In genomic region chr13:51770681-51771417, GRCh38 we compare ENCODE assay signal across 13 cellular contexts. TPM values are rescaled to one million over a fixed set of nuclear protein-coding genes. Genes with fewer than 3 reads are reported as not detected.
DNase-seq lines count a peak whose midpoint lies in the region; ATAC-seq, FAIRE-seq and TF ChIP-seq lines count a peak whose summit lies in the region.
"Had no signal": no experiment of that assay in that cellular context is flagged by ENCODE, and none has a peak within 500 bp of the region (broad histone marks: within the 10 kb centered on the region; RNA-seq: fewer than 3 reads in every experiment).

No MANE protein-coding gene starts in this region.

- POLR2A ChIA-PET in activated B cell treated with CpG ODN at 0.5 μM for 24 hours (lab: Charles Lee): interaction anchor here (1.4 kb wide), 1 partner anchor 318 kb away, joined by 7 read pairs; the partner anchor contains the start of gene INTS6

- WGBS in heart left ventricle, 4 donors: 91 to 96% (median 94%) methylated on average over 10 to 11 of the region's 11 CpGs
- 89 to 94% (median 93%) methylated on average over 11 of the region's 11 CpGs for WGBS in psoas muscle, 3 donors

- H3K4me3 ChIP-seq in heart left ventricle (no peak overlapping the region), tibial artery (no peak overlapping the region), psoas muscle (no peak overlapping the region)
- H3K4me3 ChIP-seq: SJCRH30 had no signal

- TF ChIP-seq CTCF in heart left ventricle (IDR thresholded peaks at IDR 0.05): no peak
- TF ChIP-seq CTCF in activated B cell treated with CpG ODN at 0.5 μM for 24 hours (IDR thresholded peaks at IDR 0.05): no peak
- TF ChIP-seq CTCF in tibial artery (IDR thresholded peaks at IDR 0.05): no peak
- no peak for TF ChIP-seq CTCF in psoas muscle (IDR thresholded peaks at IDR 0.05)

- H3K4me1 ChIP-seq in heart left ventricle (peaks cover 0 to 37% (median 23%) of the 10 kb centered on the region in 12 donors), tibial artery (peaks cover 0 to 33% (median 28%) of the 10 kb centered on the region in 4 donors), psoas muscle (no peaks in the 10 kb centered on the region)

- ATAC-seq in heart left ventricle: no peak
- ATAC-seq in left ventricle myocardium superior: no peak
- ATAC-seq in activated B cell treated with CpG ODN at 0.5 μM for 24 hours (ENCODE audit: low read depth): peak; percentile 57
- peak; percentile 96 for ATAC-seq in memory B cell (ENCODE audit: low read depth)
- no peak for ATAC-seq in psoas muscle
- ATAC-seq in activated CD4-positive, CD25-positive, alpha-beta regulatory T cell treated with anti-CD3 and anti-CD28 coated beads, Interleukin-2, amount 50 U/mL, for 24 hours: no peak

- no peak for FAIRE-seq in HTR-8/SVneo (lab: Jason Lieb, UNC)
- FAIRE-seq: bronchial epithelial cell had no signal

- H3K4me1 Mint-ChIP-seq in activated B cell treated with CpG ODN at 0.5 μM for 24 hours (peaks cover 9% of the 10 kb centered on the region), memory B cell (peaks cover 11% of the 10 kb centered on the region)

- DNase-seq in heart left ventricle (no peak), left ventricle myocardium superior (no peak), activated B cell treated with CpG ODN at 0.5 μM for 24 hours (no peak), memory B cell (ENCODE audit: low spot score in 2 of 2) (peak in 1 of 2 donors; percentile 19), tibial artery (no peak), psoas muscle (no peak), HTR-8/SVneo (ENCODE audit: insufficient read length, low spot score) (no peak)
- DNase-seq: DMS79 treated with DMSO at 0.1 percent for 48 hours, NCI-H510A treated with DMSO at 0.1 percent for 48 hours, SJCRH30, WERI-Rb-1 had no signal

- CTCF ChIA-PET in activated B cell treated with CpG ODN at 0.5 μM for 24 hours (lab: Charles Lee): interaction anchor here (2.7 kb wide), 1 partner anchor 27 kb away, joined by 8 read pairs; no protein-coding TSS in a partner anchor

- intact Hi-C loops in heart left ventricle (cut with DNase I) (no loop called here), left ventricle myocardium superior (cut with micrococcal nuclease) (no loop called here), activated B cell treated with CpG ODN at 0.5 μM for 24 hours (cut with micrococcal nuclease) (no loop called here), tibial artery (cut with DNase I; ENCODE audit: low total_unique reads) (no loop called here), psoas muscle (cut with DNase I) (no loop called here)

- H3K9me3 Mint-ChIP-seq in activated B cell treated with CpG ODN at 0.5 μM for 24 hours (no peaks in the 10 kb centered on the region), memory B cell (no peaks in the 10 kb centered on the region)

- TF ChIP-seq POLR2A in heart left ventricle (IDR thresholded peaks at IDR 0.05): no peak

- H3K36me3 ChIP-seq in heart left ventricle (peaks cover 0 to 20% (median 15%) of the 10 kb centered on the region in 9 donors), tibial artery (peaks cover 0 to 25% (median 11%) of the 10 kb centered on the region in 3 donors), psoas muscle (ENCODE audit: insufficient read depth in 1 of 2, low read depth in 1 of 2) (peaks cover 0 to 18% of the 10 kb centered on the region in 2 donors)
- H3K36me3 ChIP-seq: SJCRH30, WERI-Rb-1 had no signal

- H3K27ac ChIP-seq in heart left ventricle (peak overlapping the region in 10 of 12 donors; percentile 29 to 95 (median 64)), tibial artery (peak overlapping the region; percentile 87 to 89), psoas muscle (no peak overlapping the region)
- H3K27ac ChIP-seq: SJCRH30, WERI-Rb-1 had no signal

- H3K4me3 Mint-ChIP-seq in activated B cell treated with CpG ODN at 0.5 μM for 24 hours (no peak overlapping the region), memory B cell (peak overlapping the region; percentile 11)

- H3K27ac Mint-ChIP-seq in activated B cell treated with CpG ODN at 0.5 μM for 24 hours (no peak overlapping the region), memory B cell (no peak overlapping the region)

- H3K9me3 ChIP-seq in heart left ventricle (no peaks in the 10 kb centered on the region), tibial artery (no peaks in the 10 kb centered on the region), psoas muscle (no peaks in the 10 kb centered on the region)
- H3K9me3 ChIP-seq: SJCRH30 had no signal

- H3K27me3 Mint-ChIP-seq in activated B cell treated with CpG ODN at 0.5 μM for 24 hours: no peaks in the 10 kb centered on the region
- H3K27me3 Mint-ChIP-seq in memory B cell: no peaks in the 10 kb centered on the region

- H3K36me3 Mint-ChIP-seq in activated B cell treated with CpG ODN at 0.5 μM for 24 hours (ENCODE audit: low read depth) (peaks cover 30% of the 10 kb centered on the region), memory B cell (peaks cover 10% of the 10 kb centered on the region)

- no peaks in the 10 kb centered on the region for H3K27me3 ChIP-seq in heart left ventricle
- H3K27me3 ChIP-seq in tibial artery: no peaks in the 10 kb centered on the region
- no peaks in the 10 kb centered on the region for H3K27me3 ChIP-seq in psoas muscle (ENCODE audit: insufficient read depth in 3 of 3, low read length in 2 of 3)
- H3K27me3 ChIP-seq: SJCRH30 had no signal

RNA-seq across cellular contexts. Expression of gene DHRS12, which starts 33.1 kb away (rescaled TPM):
- 10 to 100 TPM in 7 of 9 donors, 1 to 10 TPM in 2; 4.8 to 13.1 (median 12.1) TPM for total RNA-seq in heart left ventricle
- 10 to 100 TPM in 1 of 2 donors, 1 to 10 TPM in 1; 3.9 to 13.9 TPM for polyA plus RNA-seq in heart left ventricle
- 11.6 TPM for total RNA-seq in left ventricle myocardium superior
- total RNA-seq in activated B cell treated with CpG ODN at 0.5 μM for 24 hours: 11.6 and 14.1 TPM in 2 replicates
- total RNA-seq in psoas muscle: 10 to 100 TPM in 1 of 4 donors, 1 to 10 TPM in 3; 4.1 to 10.1 (median 6.9) TPM
- polyA plus RNA-seq in psoas muscle: 1 to 10 TPM; 3.4 to 4.9 (median 3.4) TPM

Comparison
In these comparisons a context has a peak if more than half of its experiments do, and no peak if none do; other contexts are left out.
1. ATAC-seq: peak in activated B cell treated with CpG ODN at 0.5 μM for 24 hours (single experiment) and memory B cell (single experiment); none in heart left ventricle (0 of 4), left ventricle myocardium superior (single experiment), psoas muscle (0 of 4) and activated CD4-positive, CD25-positive, alpha-beta regulatory T cell treated with anti-CD3 and anti-CD28 coated beads, Interleukin-2, amount 50 U/mL, for 24 hours (0 of 2).